Comparison of ENCODE assay signal across 23 cellular contexts in the genomic region with DNA sequence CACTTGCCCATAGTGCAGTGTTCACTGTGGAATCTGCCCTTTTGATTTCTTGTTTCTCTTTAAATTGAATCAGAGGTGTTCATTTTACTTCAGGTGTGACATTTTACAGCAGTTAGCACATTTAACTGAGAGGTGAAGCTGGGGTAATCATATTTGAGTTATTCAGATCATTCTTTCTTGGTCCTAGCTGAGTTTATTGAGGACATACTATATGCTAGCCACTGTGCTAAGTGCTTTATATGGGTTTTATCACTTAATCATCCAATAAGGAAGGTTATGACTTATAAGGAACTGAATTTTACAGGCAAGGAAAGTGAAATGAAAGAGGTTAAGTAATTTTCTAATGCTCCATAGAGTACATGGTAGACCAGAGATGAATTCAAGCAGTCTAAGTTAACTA.
"Had no signal": no experiment of that assay in that cellular context is flagged by ENCODE, and none has a peak within 500 bp of the region (broad histone marks: within the 10 kb centered on the region; RNA-seq: fewer than 3 reads in every experiment).

No MANE protein-coding gene starts in this region.

- DNase-seq: stimulated activated CD4-positive, alpha-beta T cell treated with anti-CD3 and anti-CD28 coated beads, Interleukin-2, amount 100 ng/mL, for 48 hours; stimulated activated CD4-positive, alpha-beta T cell treated with anti-CD3 and anti-CD28 coated beads, Interleukin-4, amount 100 ng/mL, for 1 hour; stimulated activated CD4-positive, alpha-beta T cell treated with anti-CD3 and anti-CD28 coated beads, Interleukin-4, amount 100 ng/mL, for 24 hours; stimulated activated CD4-positive, alpha-beta T cell treated with anti-CD3 and anti-CD28 coated beads, Interleukin-4, amount 100 ng/mL, for 4 hours; stimulated activated CD8-positive, alpha-beta memory T cell treated with anti-CD3 and anti-CD28 coated beads, Interleukin-4, amount 100 ng/mL, for 48 hours; stimulated activated naive B cell treated with anti-CD40 and anti-IgM and Interleukin-4, amounts not matched to agents 10 μg/mL and 1 μg/mL and 100 μg/mL, for 72 hours; stimulated activated naive CD4-positive, alpha-beta T cell; stimulated activated naive CD4-positive, alpha-beta T cell treated with Interleukin-2 at 50 U/mL for 16 hours; stimulated activated naive CD8-positive, alpha-beta T cell treated with anti-CD3 and anti-CD28 coated beads, Interleukin-15, amount 100 ng/mL, for 72 hours; stimulated activated naive CD8-positive, alpha-beta T cell treated with anti-CD3 and anti-CD28 coated beads, Interleukin-15, Interleukin-2, amounts not matched to agents 100 U/mL and 50 U/mL, for 24 hours; stomach; substantia nigra; testis; tibial artery; transverse colon; upper lobe of left lung; upper lobe of right lung; uterus had no signal

- H3K27me3 ChIP-seq: stomach, suprapubic skin, testis, thyroid gland, tibial artery, tibial nerve, transverse colon, upper lobe of left lung, upper lobe of right lung, uterus, vagina had no signal

- ATAC-seq: stimulated activated naive B cell treated with anti-CD40 and anti-IgM and Interleukin-4, amounts not matched to agents 10 μg/mL and 1 μg/mL and 100 μg/mL, for 72 hours; stimulated activated naive CD8-positive, alpha-beta T cell treated with anti-CD3 and anti-CD28 coated beads, Interleukin-15, amount 100 ng/mL, for 72 hours; stimulated activated naive CD8-positive, alpha-beta T cell treated with anti-CD3 and anti-CD28 coated beads, Interleukin-15, Interleukin-2, amounts not matched to agents 100 U/mL and 50 U/mL, for 24 hours had no signal

- H3K4me3 ChIP-seq: stomach, suprapubic skin, testis, thoracic aorta, thyroid gland, tibial artery, tibial nerve, transverse colon, upper lobe of left lung, upper lobe of right lung, uterus, vagina had no signal

- H3K36me3 ChIP-seq: stomach, suprapubic skin, thoracic aorta, thyroid gland, tibial artery, tibial nerve, transverse colon, upper lobe of left lung, upper lobe of right lung, uterus, vagina had no signal

- H3K4me1 ChIP-seq: tibial artery, upper lobe of right lung, uterus, vagina had no signal

- H3K9me3 ChIP-seq: stomach, suprapubic skin, testis, thoracic aorta, thyroid gland, tibial artery, tibial nerve, transverse colon, upper lobe of left lung, upper lobe of right lung, uterus, vagina had no signal

- H3K27ac ChIP-seq: stomach, suprapubic skin, testis, thoracic aorta, thyroid gland, tibial artery, tibial nerve, transverse colon, upper lobe of left lung, upper lobe of right lung, uterus, vagina had no signal
